8 cellular contexts compared by ENCODE assay signal in genomic region chr3:101827211-101828174, GRCh38. TPM values are rescaled to one million over a fixed set of nuclear protein-coding genes. Genes with fewer than 3 reads are reported as not detected.
DNase-seq lines count a peak whose midpoint lies in the region; ATAC-seq and TF ChIP-seq lines count a peak whose summit lies in the region.

No MANE protein-coding gene starts in this region.

- peaks cover 37% of the 10 kb centered on the region for H3K4me1 ChIP-seq in CD4-positive, CD25-positive, alpha-beta regulatory T cell (ENCODE audit: control insufficient read depth, insufficient read depth, low read length, poor library complexity, severe bottlenecking)
- H3K4me1 ChIP-seq in SK-N-SH (ENCODE audit: control insufficient read depth in 1 of 2, insufficient read depth in 2 of 2, low read depth in 1 of 2, low read length in 1 of 2) = peaks cover 6 to 16% of the 10 kb centered on the region in 2 experiments
- peaks cover 0 to 3% of the 10 kb centered on the region in 2 experiments for H3K4me1 ChIP-seq in trophoblast cell (ENCODE audit: control insufficient read depth in 1 of 2, insufficient read depth in 2 of 2, low read length in 2 of 2)
- peaks cover 0 to 63% (median 31%) of the 10 kb centered on the region in 4 donors for H3K4me1 ChIP-seq in tibial nerve

- H4K12ac ChIP-seq in trophoblast cell (ENCODE audit: low read depth, low read length) = no peak overlapping the region

- peaks cover 12% of the 10 kb centered on the region for H3K36me3 Mint-ChIP-seq in CD4-positive, CD25-positive, alpha-beta regulatory T cell
- peaks cover 4% of the 10 kb centered on the region for H3K36me3 Mint-ChIP-seq in activated naive CD8-positive, alpha-beta T cell

- peak overlapping the region; percentile 92 for H2AFZ ChIP-seq in SK-N-SH (ENCODE audit: low read depth)
- H2AFZ ChIP-seq in trophoblast cell (ENCODE audit: insufficient read depth, low read length, poor library complexity) = no peak overlapping the region

- no peak overlapping the region for H2BK12ac ChIP-seq in trophoblast cell (ENCODE audit: low read length)

- H3K14ac ChIP-seq in trophoblast cell (ENCODE audit: low read length) = no peak overlapping the region

- H3K27ac ChIP-seq in CD4-positive, CD25-positive, alpha-beta regulatory T cell (ENCODE audit: insufficient read depth, low read length, poor library complexity, severe bottlenecking) = peak overlapping the region; percentile 94
- H3K27ac ChIP-seq in SK-N-SH (ENCODE audit: low read depth in 2 of 2, low read length in 1 of 2) (peak overlapping the region; percentile 78 to 88), trophoblast cell (ENCODE audit: low read depth, low read length) (peak overlapping the region; percentile 29), tibial nerve (peak overlapping the region; percentile 82 to 98 (median 95))

- H3K4ac ChIP-seq in trophoblast cell (ENCODE audit: low read depth, low read length) = no peak overlapping the region

- peak overlapping the region; percentile 63 for H4K91ac ChIP-seq in trophoblast cell (ENCODE audit: low read depth, low read length)

- H3K27ac Mint-ChIP-seq in CD4-positive, CD25-positive, alpha-beta regulatory T cell = peak overlapping the region; percentile 98 to 99 (median 98)
- peak overlapping the region; percentile 99 for H3K27ac Mint-ChIP-seq in activated naive CD8-positive, alpha-beta T cell

- H3K23ac ChIP-seq in trophoblast cell (ENCODE audit: low read length) = no peak overlapping the region

- TF ChIP-seq EP300 in SK-N-SH (IDR thresholded peaks at IDR 0.05; ENCODE audit: borderline replicate concordance in 1 of 2, low read depth in 1 of 2, low read length in 1 of 2) (no peak; a peak in 1 of 4 replicates), tibial nerve (IDR thresholded peaks at IDR 0.05) (peak in 1 of 2 donors; percentile 83)

- H3K4me3 Mint-ChIP-seq in CD4-positive, CD25-positive, alpha-beta regulatory T cell = peak overlapping the region; percentile 89 to 98 (median 96)
- H3K4me3 Mint-ChIP-seq in activated naive CD8-positive, alpha-beta T cell = peak overlapping the region; percentile 96

- peaks cover 41 to 60% (median 47%) of the 10 kb centered on the region in 4 donors for H3K4me1 Mint-ChIP-seq in CD4-positive, CD25-positive, alpha-beta regulatory T cell
- peaks cover 71% of the 10 kb centered on the region for H3K4me1 Mint-ChIP-seq in activated naive CD8-positive, alpha-beta T cell (ENCODE audit: low read depth)

- ATAC-seq in CD4-positive, CD25-positive, alpha-beta regulatory T cell (ENCODE audit: low read depth in 2 of 2) = peak; percentile 87 to 88
- ATAC-seq in GM19452 (IDR thresholded peaks at IDR 0.05; ENCODE audit: unreplicated experiment) = peak; percentile 80
- ATAC-seq in HG03571 (IDR thresholded peaks at IDR 0.05; ENCODE audit: unreplicated experiment) = peak; percentile 85

- TF ChIP-seq POLR2A in tibial nerve (IDR thresholded peaks at IDR 0.05) = peak; percentile 12 to 52

- H4K20me1 ChIP-seq in SK-N-SH (ENCODE audit: insufficient read depth) = no peaks in the 10 kb centered on the region

- peak overlapping the region; percentile 59 for H2BK120ac ChIP-seq in trophoblast cell (ENCODE audit: insufficient read depth, low read length, poor library complexity)

- H3K27me3 Mint-ChIP-seq in CD4-positive, CD25-positive, alpha-beta regulatory T cell = no peaks in the 10 kb centered on the region
- H3K27me3 Mint-ChIP-seq in activated naive CD8-positive, alpha-beta T cell = no peaks in the 10 kb centered on the region

- POLR2A ChIA-PET in SK-N-SH (lab: Yijun Ruan, JAX) = no interaction called here

- H3K36me3 ChIP-seq in CD4-positive, CD25-positive, alpha-beta regulatory T cell (ENCODE audit: control insufficient read depth, insufficient read depth, low read length) = peaks cover 5% of the 10 kb centered on the region
- H3K36me3 ChIP-seq in SK-N-SH (replicated peaks in 1 of 2; ENCODE audit: control insufficient read depth in 1 of 2, insufficient read depth in 2 of 2, low read length in 1 of 2) (peaks cover 0 to 6% of the 10 kb centered on the region in 2 experiments), trophoblast cell (ENCODE audit: control insufficient read depth in 1 of 2, insufficient read depth in 2 of 2, low read length in 2 of 2) (no peaks in the 10 kb centered on the region), tibial nerve (peaks cover 0 to 9% (median 0%) of the 10 kb centered on the region in 3 donors)

- CTCF ChIA-PET in SK-N-SH (lab: Yijun Ruan, JAX) = interaction anchor here (0.7 to 1.4 kb wide), 5 partner anchors 14 to 402 kb away, joined by 3 to 5 read pairs (median 4); no protein-coding TSS in a partner anchor

- no peaks in the 10 kb centered on the region for H3K9me2 ChIP-seq in SK-N-SH

- peak; percentile 60 to 92 (median 77) for DNase-seq in CD4-positive, CD25-positive, alpha-beta regulatory T cell
- DNase-seq in SK-N-SH (peak; percentile 41), cardiac septum (ENCODE audit: low spot score) (peak; percentile 90), trophoblast cell (peak; percentile 73 to 80), tibial nerve (ENCODE audit: low spot score in 2 of 2) (peak; percentile 60 to 77)

- H2AK5ac ChIP-seq in trophoblast cell (ENCODE audit: low read length) = no peak overlapping the region

- peak overlapping the region; percentile 44 for H4K8ac ChIP-seq in trophoblast cell (ENCODE audit: low read depth, low read length)

- no peaks in the 10 kb centered on the region for H3K9me3 Mint-ChIP-seq in CD4-positive, CD25-positive, alpha-beta regulatory T cell
- no peaks in the 10 kb centered on the region for H3K9me3 Mint-ChIP-seq in activated naive CD8-positive, alpha-beta T cell (ENCODE audit: low read depth)

- peak overlapping the region; percentile 92 for H3K4me3 ChIP-seq in CD4-positive, CD25-positive, alpha-beta regulatory T cell (ENCODE audit: low read depth, low read length)
- H3K4me3 ChIP-seq in SK-N-SH (ENCODE audit: low read depth in 2 of 2, low read length in 1 of 2) (peak overlapping the region; percentile 50 to 63), trophoblast cell (ENCODE audit: low read depth, low read length) (peak overlapping the region; percentile 68), tibial nerve (peak overlapping the region; percentile 52 to 76 (median 68))

- TF ChIP-seq RAD21 in SK-N-SH (IDR thresholded peaks at IDR 0.05; ENCODE audit: low read length) = no peak

- H3K9me3 ChIP-seq in CD4-positive, CD25-positive, alpha-beta regulatory T cell (ENCODE audit: control insufficient read depth in 2 of 2, low read length in 2 of 2) = no peaks in the 10 kb centered on the region
- H3K9me3 ChIP-seq in SK-N-SH (no peaks in the 10 kb centered on the region), trophoblast cell (ENCODE audit: insufficient read depth, low read depth, low read length) (no peaks in the 10 kb centered on the region), tibial nerve (no peaks in the 10 kb centered on the region)

- H3K18ac ChIP-seq in trophoblast cell (ENCODE audit: low read length) = no peak overlapping the region

- no peaks in the 10 kb centered on the region for H3K27me3 ChIP-seq in CD4-positive, CD25-positive, alpha-beta regulatory T cell (ENCODE audit: control insufficient read depth, insufficient read depth, low read length)
- H3K27me3 ChIP-seq in SK-N-SH (ENCODE audit: insufficient read depth) (no peaks in the 10 kb centered on the region), trophoblast cell (ENCODE audit: insufficient read depth, low read length) (no peaks in the 10 kb centered on the region), tibial nerve (no peaks in the 10 kb centered on the region)

- peak overlapping the region; percentile 83 for H3K9ac ChIP-seq in SK-N-SH
- H3K9ac ChIP-seq in trophoblast cell (ENCODE audit: low read length) = peak overlapping the region; percentile 60

- H3K4me2 ChIP-seq in SK-N-SH (peak overlapping the region; percentile 90), trophoblast cell (ENCODE audit: low read length) (peak overlapping the region; percentile 72)

- WGBS in SK-N-SH (ENCODE audit: low lambda C conversion rate) = 21% methylated on average over 26 of the region's 30 CpGs
- WGBS in trophoblast cell (ENCODE audit: extremely low coverage, insufficient coverage, insufficient read length) = no CpG with 5 or more reads among the region's 30 CpGs
- WGBS in tibial nerve, 2 donors = 0 to 3% methylated on average over 30 of the region's 30 CpGs

- peak overlapping the region; percentile 77 for H2BK5ac ChIP-seq in trophoblast cell (ENCODE audit: low read depth, low read length, poor library complexity)

- H3K79me1 ChIP-seq in trophoblast cell (ENCODE audit: low read length) = peaks cover 2% of the 10 kb centered on the region

- TF ChIP-seq CTCF in SK-N-SH (IDR thresholded peaks at IDR 0.05) (no peak), tibial nerve (IDR thresholded peaks at IDR 0.05) (peak in 2 of 5 experiments; percentile 14)

- intact Hi-C loops in cardiac septum (cut with DNase I) = loop anchor here (1.0 to 2.0 kb wide), 2 partner anchors 22 to 113 kb away; partner anchors contain the start of gene NFKBIZ

- H3K79me2 ChIP-seq in SK-N-SH (ENCODE audit: insufficient read depth) = peaks cover 11% of the 10 kb centered on the region; the same call in 1 of the 2 replicates
- H3K79me2 ChIP-seq in trophoblast cell (ENCODE audit: control insufficient read depth, insufficient read depth, low read length, poor library complexity) = no peaks in the 10 kb centered on the region

- peaks cover 17% of the 10 kb centered on the region for H3F3A ChIP-seq in SK-N-SH (replicated peaks; ENCODE audit: insufficient read depth)

RNA-seq across cellular contexts. Expression of gene NFKBIZ, which starts 21.8 kb away (rescaled TPM):
- 637 TPM for total RNA-seq in CD4-positive, CD25-positive, alpha-beta regulatory T cell
- 10 to 100 TPM; 15.2 to 28.2 (median 21.6) TPM for polyA plus RNA-seq in CD4-positive, CD25-positive, alpha-beta regulatory T cell
- polyA plus RNA-seq in SK-N-SH (2012; rRNA removed) = 59.9 and 70.9 TPM in 2 replicates
- polyA plus RNA-seq in SK-N-SH (2012; cell fraction: cytosol; rRNA removed) = 28.0 and 28.4 TPM in 2 replicates
- polyA plus RNA-seq in SK-N-SH (2012; cell fraction: nucleus; rRNA removed) = 221 and 343 TPM in 2 replicates
- 16.0 TPM for total RNA-seq in cardiac septum
- polyA plus RNA-seq in trophoblast cell (2013) = 5.7 and 6.0 TPM in 2 replicates
- 100 to 1,000 TPM in 1 of 4 donors, 10 to 100 TPM in 3; 81.3 to 161 (median 95.1) TPM for total RNA-seq in tibial nerve

RNA-seq across cellular contexts. Expression of gene NXPE3, which starts 48.5 kb away (rescaled TPM):
- 37.9 TPM for total RNA-seq in CD4-positive, CD25-positive, alpha-beta regulatory T cell
- 10 to 100 TPM; 38.3 to 43.2 (median 42.4) TPM for polyA plus RNA-seq in CD4-positive, CD25-positive, alpha-beta regulatory T cell
- polyA plus RNA-seq in SK-N-SH (2012; rRNA removed) = 21.3 and 25.1 TPM in 2 replicates
- 20.0 and 23.3 TPM in 2 replicates for polyA plus RNA-seq in SK-N-SH (2012; cell fraction: cytosol; rRNA removed)
- polyA plus RNA-seq in SK-N-SH (2012; cell fraction: nucleus; rRNA removed) = 14.5 and 18.3 TPM in 2 replicates
- total RNA-seq in cardiac septum = 26.9 TPM
- 4.8 and 5.1 TPM in 2 replicates for polyA plus RNA-seq in trophoblast cell (2013)
- 10 to 100 TPM; 14.4 to 23.4 (median 18.0) TPM for total RNA-seq in tibial nerve

Comparison
In these comparisons a context has a peak if more than half of its experiments do, and no peak if none do; other contexts are left out.
1. Peak in every context shown above with its lines: DNase-seq, ATAC-seq, H3K4me3 ChIP-seq and H3K27ac ChIP-seq.
2. H3K27ac ChIP-seq: peak in every context shown above with its lines; median percentile 95 in tibial nerve; 94 in CD4-positive, CD25-positive, alpha-beta regulatory T cell; 83 in SK-N-SH; 29 in trophoblast cell.